ENCODE assay signal across 15 cellular contexts in the genomic region with DNA sequence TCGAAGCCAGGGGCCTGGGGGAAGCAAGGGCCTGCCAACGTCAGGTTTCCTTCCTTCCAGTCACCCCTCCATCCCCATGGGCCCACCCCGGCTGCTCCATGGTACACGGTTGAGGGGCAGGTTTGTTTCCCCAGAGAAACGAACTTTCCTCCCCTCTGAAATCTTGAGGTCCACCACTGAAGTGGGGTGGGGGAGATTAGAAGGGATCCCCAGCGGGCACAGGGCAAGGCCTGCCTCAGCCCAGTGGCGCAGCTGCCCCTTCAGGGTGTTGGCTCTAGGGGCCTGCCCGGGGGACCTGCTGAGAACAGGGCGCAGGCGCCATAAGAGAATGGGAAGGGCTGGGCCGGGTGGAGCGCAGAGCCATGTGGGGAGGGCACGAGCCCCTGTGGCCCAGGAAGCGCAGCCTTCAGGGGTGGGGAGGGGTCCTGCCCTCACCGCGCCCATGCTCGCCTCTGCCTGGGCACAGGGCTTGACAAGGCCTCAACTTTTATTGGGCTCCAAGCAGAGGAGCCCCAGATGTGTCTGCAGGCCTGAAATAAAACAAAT. TPM values are rescaled to one million over a fixed set of nuclear protein-coding genes. Genes with fewer than 3 reads are reported as not detected.
A peak's percentile ranks its signal among the peaks of the same experiment; 100 is the strongest.
DNase-seq lines count a peak whose midpoint lies in the region; TF ChIP-seq lines count a peak whose summit lies in the region.
"Had no signal": no experiment of that assay in that cellular context is flagged by ENCODE, and none has a peak within 500 bp of the region (broad histone marks: within the 10 kb centered on the region; RNA-seq: fewer than 3 reads in every experiment).

No MANE protein-coding gene starts in this region.

- no peak overlapping the region for H2AFZ ChIP-seq in hepatocyte

- no peaks in the 10 kb centered on the region for H3K36me3 ChIP-seq in A673 (ENCODE audit: insufficient read depth, low read length, poor library complexity, severe bottlenecking)
- H3K36me3 ChIP-seq in hepatocyte (replicated peaks; ENCODE audit: insufficient read depth, low read depth): no peaks in the 10 kb centered on the region
- peaks cover 0 to 24% (median 2%) of the 10 kb centered on the region in 4 donors for H3K36me3 ChIP-seq in sigmoid colon

- 81% methylated on average over 17 of the region's 17 CpGs for WGBS in hepatocyte (ENCODE audit: low lambda C conversion rate, missing lambda C conversion rate)
- WGBS in sigmoid colon, 2 donors: 35 to 59% methylated on average over 17 of the region's 17 CpGs

- POLR2A ChIA-PET in A673 (lab: Charles Lee; ENCODE audit: low non-redundant PET) (no interaction called here), RWPE1 (lab: Yijun Ruan, JAX; ENCODE audit: low non-redundant PET) (no interaction called here)

- DNase-seq in A673 (ENCODE audit: low spot score) (no peak), RWPE1 (ENCODE audit: low spot score) (no peak), hepatocyte (ENCODE audit: low spot score) (no peak), sigmoid colon (peak; percentile 77), NCI-H774 (lab: John Stamatoyannopoulos, UW) (no peak), NCI-H69 (lab: John Stamatoyannopoulos, UW) (no peak), HCEC 1CT (no peak)
- DNase-seq in stimulated activated CD4-positive, alpha-beta T cell treated with anti-CD3 and anti-CD28 coated beads, Interleukin-2, amount 100 ng/mL, for 48 hours: no peak
- DNase-seq: activated CD4-positive, alpha-beta T cell treated with anti-CD3 and anti-CD28 coated beads for 36 hours; activated T-cell treated with anti-CD3 and anti-CD28 coated beads, Interleukin-2, amount 50 U/mL, for 4 hours; amniotic stem cell; effector CD4-positive, alpha-beta T cell; MG63; naive thymus-derived CD4-positive, alpha-beta T cell had no signal

- peaks cover 23% of the 10 kb centered on the region for H4K20me1 ChIP-seq in hepatocyte (ENCODE audit: insufficient read depth, poor library complexity, severe bottlenecking)

- CTCF ChIA-PET in A673 (lab: Charles Lee): no interaction called here
- CTCF ChIA-PET in RWPE1 (lab: Yijun Ruan, JAX): interaction anchor here (0.7 kb wide), 1 partner anchor 176 kb away, joined by 4 read pairs; no protein-coding TSS in a partner anchor

- intact Hi-C loops in A673 (cut with micrococcal nuclease; ENCODE audit: unreplicated experiment) (no loop called here), sigmoid colon (cut with DNase I) (loop anchor here (2.0 to 5.0 kb wide), 2 partner anchors 15 to 87 kb away; a partner anchor contains a TSS)

- no peak for TF ChIP-seq POLR2A in sigmoid colon (IDR thresholded peaks at IDR 0.05)

- H3K4me1 ChIP-seq in A673 (ENCODE audit: insufficient read depth, low read length, poor library complexity, severe bottlenecking) (peaks cover 13% of the 10 kb centered on the region), hepatocyte (ENCODE audit: insufficient read depth) (peaks cover 59% of the 10 kb centered on the region), sigmoid colon (peaks cover 5 to 69% (median 65%) of the 10 kb centered on the region in 4 donors)

- H3K9me3 ChIP-seq in A673 (ENCODE audit: low read depth, low read length, poor library complexity, severe bottlenecking) (no peaks in the 10 kb centered on the region), hepatocyte (ENCODE audit: low read depth) (no peaks in the 10 kb centered on the region), sigmoid colon (no peaks in the 10 kb centered on the region)
- H3K9me3 ChIP-seq: MG63 had no signal

- H3K27ac ChIP-seq in A673 (ENCODE audit: low read depth, low read length, poor library complexity, severe bottlenecking): peak overlapping the region; percentile 40
- peak overlapping the region; percentile 74 for H3K27ac ChIP-seq in RWPE1
- H3K27ac ChIP-seq in hepatocyte: peak overlapping the region; percentile 90
- H3K27ac ChIP-seq in sigmoid colon: peak overlapping the region; percentile 67 to 86 (median 81)

- H3K4me2 ChIP-seq in hepatocyte: peak overlapping the region; percentile 57
- H3K4me2 ChIP-seq: smooth muscle cell had no signal

- H3K27me3 ChIP-seq in A673 (replicated peaks; ENCODE audit: insufficient read depth, low read depth, low read length, poor library complexity): no peaks in the 10 kb centered on the region
- H3K27me3 ChIP-seq in hepatocyte: no peaks in the 10 kb centered on the region
- H3K27me3 ChIP-seq in sigmoid colon: no peaks in the 10 kb centered on the region
- H3K27me3 ChIP-seq: MG63 had no signal

- TF ChIP-seq EP300 in sigmoid colon (IDR thresholded peaks at IDR 0.05): no peak

- no peak for TF ChIP-seq CTCF in A673 (conservative IDR thresholded peaks at IDR 0.05; ENCODE audit: low read depth, low read length)
- TF ChIP-seq CTCF in RWPE1 (conservative IDR thresholded peaks at IDR 0.05; ENCODE audit: low read depth): no peak
- no peak for TF ChIP-seq CTCF in hepatocyte (IDR thresholded peaks at IDR 0.05; ENCODE audit: poor library complexity)
- TF ChIP-seq CTCF in sigmoid colon (IDR thresholded peaks at IDR 0.05): no peak

- no peaks in the 10 kb centered on the region for H3K9me2 ChIP-seq in hepatocyte (replicated peaks; ENCODE audit: insufficient read depth)

- H3K4me3 ChIP-seq in A673 (ENCODE audit: low read depth, low read length, poor library complexity, severe bottlenecking) (no peak overlapping the region), hepatocyte (no peak overlapping the region), sigmoid colon (no peak overlapping the region)
- H3K4me3 ChIP-seq: MG63, smooth muscle cell had no signal

- no TSS peak for BruUV-seq in A673 (replicated peaks; lab: Mats Ljungman, UMichigan)

- H3K79me2 ChIP-seq in hepatocyte: peaks cover 49% of the 10 kb centered on the region

RNA-seq across cellular contexts. Expression of a gene that starts 16.1 kb away (rescaled TPM):
- total RNA-seq in A673 (2021) (48.6 and 50.5 TPM in 2 replicates), hepatocyte (69.4 and 69.5 TPM in 2 replicates), sigmoid colon (10 to 100 TPM; 18.6 to 27.8 (median 23.0) TPM)
- polyA plus RNA-seq in hepatocyte (26.2 and 33.1 TPM in 2 replicates), sigmoid colon (10 to 100 TPM; 44.2 to 84.6 (median 64.9) TPM)

Comparison
In these comparisons a context has a peak if more than half of its experiments do, and no peak if none do; other contexts are left out.
1. H3K27ac ChIP-seq: peak in every context shown above with its lines; median percentile 90 in hepatocyte; 81 in sigmoid colon; 74 in RWPE1; 40 in A673.